ENCODE assay signal across 16 cellular contexts in the genomic region with DNA sequence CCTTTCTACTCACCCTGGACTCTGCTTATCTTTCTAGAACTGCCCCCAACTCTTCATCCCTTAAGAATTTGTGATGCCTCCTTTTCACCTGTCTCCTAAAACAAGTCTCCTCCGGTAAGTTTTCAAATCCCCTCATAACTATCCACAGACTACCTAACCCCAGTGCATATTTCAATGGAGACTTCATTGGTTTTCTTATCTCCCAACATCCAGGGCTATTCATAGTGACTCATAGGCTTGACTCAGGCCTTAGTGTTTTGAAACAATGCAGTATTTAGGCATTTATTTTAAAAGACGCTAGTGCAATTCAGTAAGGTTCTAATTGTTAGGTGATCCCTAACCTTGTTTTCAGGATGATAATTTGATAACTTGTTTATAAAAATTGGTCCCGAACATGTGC.
A peak's percentile ranks its signal among the peaks of the same experiment; 100 is the strongest.
DNase-seq lines count a peak whose midpoint lies in the region; ATAC-seq, FAIRE-seq and TF ChIP-seq lines count a peak whose summit lies in the region.
"Had no signal": no experiment of that assay in that cellular context is flagged by ENCODE, and none has a peak within 500 bp of the region (broad histone marks: within the 10 kb centered on the region; RNA-seq: fewer than 3 reads in every experiment).

No MANE protein-coding gene starts in this region.

- H3K36me3 ChIP-seq in endodermal cell (ENCODE audit: control insufficient read depth, insufficient read depth, low read length): no peaks in the 10 kb centered on the region
- H3K36me3 ChIP-seq: BLaER1 treated with 17β-estradiol and CSF1 and Interleukin-3, amounts not matched to agents 10 nM and 100 nM; right atrium auricular region; uterus had no signal

- no peak overlapping the region for H3K9ac ChIP-seq in endodermal cell (ENCODE audit: extremely low read depth, low read length, poor library complexity, severe bottlenecking)
- H3K9ac ChIP-seq: BLaER1 treated with 17β-estradiol and CSF1 and Interleukin-3, amounts not matched to agents 10 nM and 100 nM had no signal

- FAIRE-seq in RCC 7860 (lab: Jason Lieb, UNC): peak; percentile 80

- no peaks in the 10 kb centered on the region for H3K36me3 Mint-ChIP-seq in activated T-cell treated with anti-CD3 and anti-CD28 coated beads, Interleukin-2, amount 50 U/mL, for 72 hours (ENCODE audit: insufficient read depth in 2 of 2)
- no peaks in the 10 kb centered on the region for H3K36me3 Mint-ChIP-seq in endodermal cell (ENCODE audit: low read depth)
- H3K36me3 Mint-ChIP-seq: naive thymus-derived CD8-positive, alpha-beta T cell had no signal

- no peak overlapping the region for H3K27ac ChIP-seq in endodermal cell (ENCODE audit: low read depth, low read length)
- H3K27ac ChIP-seq: BLaER1 treated with 17β-estradiol and CSF1 and Interleukin-3, amounts not matched to agents 10 nM and 100 nM; right atrium auricular region; uterus had no signal

- DNase-seq in GM03348 (ENCODE audit: low spot score): peak; percentile 21
- DNase-seq in RCC 7860 (ENCODE audit: low spot score): peak; percentile 65
- DNase-seq in dermis blood vessel endothelial cell: peak; percentile 11
- DNase-seq in non-pigmented ciliary epithelial cell (ENCODE audit: low read depth): peak; percentile 53
- no peak for DNase-seq in occipital lobe (lab: John Stamatoyannopoulos, UW)
- DNase-seq in stimulated activated CD4-positive, alpha-beta T cell treated with anti-CD3 and anti-CD28 coated beads, Interleukin-2, amount 100 ng/mL, for 48 hours: no peak
- DNase-seq in activated T-cell treated with anti-CD3 and anti-CD28 coated beads, Interleukin-2, amount 50 U/mL, for 72 hours: no peak
- DNase-seq in endodermal cell: no peak
- DNase-seq: activated T-cell treated with anti-CD3 and anti-CD28 coated beads for 4 hours; left cardiac atrium; naive thymus-derived CD8-positive, alpha-beta T cell; stimulated activated naive CD4-positive, alpha-beta T cell; uterus had no signal

- H3K27ac Mint-ChIP-seq in activated T-cell treated with anti-CD3 and anti-CD28 coated beads, Interleukin-2, amount 50 U/mL, for 72 hours: no peak overlapping the region
- no peak overlapping the region for H3K27ac Mint-ChIP-seq in endodermal cell
- H3K27ac Mint-ChIP-seq: naive thymus-derived CD8-positive, alpha-beta T cell had no signal

- H3K9me3 ChIP-seq in endodermal cell (ENCODE audit: control insufficient read depth, low read length): no peaks in the 10 kb centered on the region
- H3K9me3 ChIP-seq: right atrium auricular region, uterus had no signal

- no peak overlapping the region for H3K4me3 ChIP-seq in endodermal cell (ENCODE audit: low read length)
- H3K4me3 ChIP-seq: BLaER1 treated with 17β-estradiol and CSF1 and Interleukin-3, amounts not matched to agents 10 nM and 100 nM; right atrium auricular region; uterus had no signal

- H3K27me3 Mint-ChIP-seq in activated T-cell treated with anti-CD3 and anti-CD28 coated beads, Interleukin-2, amount 50 U/mL, for 72 hours (ENCODE audit: low read depth): no peaks in the 10 kb centered on the region
- H3K27me3 Mint-ChIP-seq in endodermal cell (ENCODE audit: insufficient read depth): no peaks in the 10 kb centered on the region
- H3K27me3 Mint-ChIP-seq: naive thymus-derived CD8-positive, alpha-beta T cell had no signal

- no peak overlapping the region for H3K4me3 Mint-ChIP-seq in activated T-cell treated with anti-CD3 and anti-CD28 coated beads, Interleukin-2, amount 50 U/mL, for 72 hours
- H3K4me3 Mint-ChIP-seq in endodermal cell: no peak overlapping the region
- H3K4me3 Mint-ChIP-seq: naive thymus-derived CD8-positive, alpha-beta T cell had no signal

- H3K4me1 Mint-ChIP-seq in activated T-cell treated with anti-CD3 and anti-CD28 coated beads, Interleukin-2, amount 50 U/mL, for 72 hours (ENCODE audit: low read depth): no peaks in the 10 kb centered on the region
- H3K4me1 Mint-ChIP-seq in endodermal cell: no peaks in the 10 kb centered on the region
- H3K4me1 Mint-ChIP-seq: naive thymus-derived CD8-positive, alpha-beta T cell had no signal

- no peak for ATAC-seq in activated T-cell treated with anti-CD3 and anti-CD28 coated beads, Interleukin-2, amount 50 U/mL, for 72 hours (replicated peaks in 1 of 2)
- ATAC-seq: activated CD4-positive, CD25-positive, alpha-beta regulatory T cell treated with anti-CD3 and anti-CD28 coated beads, Interleukin-2, amount 50 U/mL, for 24 hours; naive thymus-derived CD8-positive, alpha-beta T cell had no signal

- no peak for TF ChIP-seq CTCF in endodermal cell (conservative IDR thresholded peaks at IDR 0.05)

- no peaks in the 10 kb centered on the region for H3K4me1 ChIP-seq in endodermal cell (ENCODE audit: control insufficient read depth, insufficient read depth, low read length)
- H3K4me1 ChIP-seq: BLaER1 treated with 17β-estradiol and CSF1 and Interleukin-3, amounts not matched to agents 10 nM and 100 nM; right atrium auricular region; uterus had no signal

- 92 to 100% methylated on average over 2 to 3 of the region's 3 CpGs for WGBS in endodermal cell (ENCODE audit: insufficient coverage in 1 of 2, insufficient read length in 1 of 2), 2 experiments

- H3K9me3 Mint-ChIP-seq in activated T-cell treated with anti-CD3 and anti-CD28 coated beads, Interleukin-2, amount 50 U/mL, for 72 hours: peaks cover 0 to 5% of the 10 kb centered on the region in 2 donors
- no peaks in the 10 kb centered on the region for H3K9me3 Mint-ChIP-seq in endodermal cell

- no peaks in the 10 kb centered on the region for H3K27me3 ChIP-seq in endodermal cell (ENCODE audit: control insufficient read depth, insufficient read depth, low read length, poor library complexity, severe bottlenecking)
- H3K27me3 ChIP-seq: BLaER1 treated with 17β-estradiol and CSF1 and Interleukin-3, amounts not matched to agents 10 nM and 100 nM; right atrium auricular region; uterus had no signal

Comparison
In these comparisons a context has a peak if more than half of its experiments do, and no peak if none do; other contexts are left out.
1. DNase-seq: peak in GM03348 (single experiment), RCC 7860 (single experiment), dermis blood vessel endothelial cell (single experiment) and non-pigmented ciliary epithelial cell (single experiment); none in occipital lobe (single experiment), stimulated activated CD4-positive, alpha-beta T cell treated with anti-CD3 and anti-CD28 coated beads, Interleukin-2, amount 100 ng/mL, for 48 hours (0 of 2), activated T-cell treated with anti-CD3 and anti-CD28 coated beads, Interleukin-2, amount 50 U/mL, for 72 hours (0 of 2) and endodermal cell (single experiment).